In the genomic region with DNA sequence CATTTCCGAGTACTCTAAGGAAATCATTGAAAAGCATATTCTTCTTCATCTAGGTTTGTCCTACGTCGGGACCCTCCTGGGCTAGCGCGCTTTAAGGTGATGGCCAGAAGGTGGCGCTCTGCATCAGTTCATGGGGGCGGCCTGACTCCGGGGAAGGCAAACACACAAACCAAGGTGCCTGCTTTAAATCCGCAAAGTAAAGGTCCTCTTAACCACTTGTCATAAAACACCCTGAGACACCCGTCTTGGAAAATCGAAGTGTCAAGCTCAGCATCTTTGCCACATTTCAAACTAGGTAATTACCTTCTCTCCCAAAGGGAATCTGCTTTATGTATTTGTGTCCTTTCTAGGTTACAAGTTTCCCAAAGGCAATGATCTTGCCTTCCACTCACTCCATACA, we compare ENCODE assay signal across 8 cellular contexts. TPM values are rescaled to one million over a fixed set of nuclear protein-coding genes. Genes with fewer than 3 reads are reported as not detected.
DNase-seq lines count a peak whose midpoint lies in the region; ATAC-seq and TF ChIP-seq lines count a peak whose summit lies in the region.

No MANE protein-coding gene starts in this region.

- H3K4me1 Mint-ChIP-seq in CD4-positive, alpha-beta T cell (ENCODE audit: low read depth), result no peaks in the 10 kb centered on the region

- peaks cover 30% of the 10 kb centered on the region for H3K27me3 ChIP-seq in CD4-positive, alpha-beta T cell (ENCODE audit: control insufficient read depth, insufficient read depth, low read length)

- H3K4me3 Mint-ChIP-seq in CD4-positive, alpha-beta T cell, result no peak overlapping the region

- CTCF ChIA-PET in CD4-positive, alpha-beta T cell (lab: Charles Lee), result interaction anchor here (0.9 to 1.6 kb wide), 5 partner anchors 17 to 634 kb away, joined by 3 to 5 read pairs (median 3); no protein-coding TSS in a partner anchor

- H3K9me3 Mint-ChIP-seq in CD4-positive, alpha-beta T cell, result no peaks in the 10 kb centered on the region
- H3K9me3 Mint-ChIP-seq in activated naive CD4-positive, alpha-beta T cell treated with anti-CD3 and anti-CD28 coated beads, Interleukin-2, amount 50 U/mL, for 72 hours, result no peaks in the 10 kb centered on the region

- DNase-seq in CD4-positive, alpha-beta T cell, result peak; percentile 54 to 79 (median 62)
- DNase-seq in NAMALWA (ENCODE audit: low spot score) (peak; percentile 83), cardiac septum (ENCODE audit: low spot score) (peak; percentile 92), putamen (ENCODE audit: low spot score) (peak; percentile 70)
- peak; percentile 62 to 80 for DNase-seq in activated naive CD4-positive, alpha-beta T cell treated with anti-CD3 and anti-CD28 coated beads, Interleukin-2, amount 50 U/mL, for 72 hours (ENCODE audit: low spot score in 2 of 2)

- H3K36me3 Mint-ChIP-seq in CD4-positive, alpha-beta T cell (ENCODE audit: low read depth), result no peaks in the 10 kb centered on the region
- no peaks in the 10 kb centered on the region for H3K36me3 Mint-ChIP-seq in activated naive CD4-positive, alpha-beta T cell treated with anti-CD3 and anti-CD28 coated beads, Interleukin-2, amount 50 U/mL, for 72 hours

- H3K27me3 Mint-ChIP-seq in CD4-positive, alpha-beta T cell, result peaks cover 56% of the 10 kb centered on the region

- peak; percentile 74 for TF ChIP-seq CTCF in CD4-positive, alpha-beta T cell (IDR thresholded peaks at IDR 0.05)

- no peak overlapping the region for H3K27ac Mint-ChIP-seq in CD4-positive, alpha-beta T cell
- H3K27ac Mint-ChIP-seq in activated naive CD4-positive, alpha-beta T cell treated with anti-CD3 and anti-CD28 coated beads, Interleukin-2, amount 50 U/mL, for 72 hours, result no peak overlapping the region

- POLR2A ChIA-PET in CD4-positive, alpha-beta T cell (lab: Charles Lee), result interaction anchor here (0.7 to 0.9 kb wide), 2 partner anchors 8 to 113 kb away, joined by 3 read pairs; no protein-coding TSS in a partner anchor

- peak; percentile 89 for ATAC-seq in CD4-positive, alpha-beta T cell (ENCODE audit: poor library complexity)
- peak; percentile 87 for ATAC-seq in GM21619 (IDR thresholded peaks at IDR 0.05; ENCODE audit: unreplicated experiment)
- peak; percentile 98 for ATAC-seq in SK-N-SH treated with all-trans-retinoic acid at 6 μM for 48 hours
- ATAC-seq in activated naive CD4-positive, alpha-beta T cell treated with anti-CD3 and anti-CD28 coated beads, Interleukin-2, amount 50 U/mL, for 72 hours, result peak; percentile 80 to 84
- ATAC-seq in HG02840 (IDR thresholded peaks at IDR 0.05; ENCODE audit: low FRiP score, unreplicated experiment), result no peak

- no peak overlapping the region for H3K27ac ChIP-seq in CD4-positive, alpha-beta T cell (ENCODE audit: low read depth, low read length)

- H3K9me3 ChIP-seq in CD4-positive, alpha-beta T cell (ENCODE audit: control insufficient read depth, low read length), result no peaks in the 10 kb centered on the region

- intact Hi-C loops in CD4-positive, alpha-beta T cell (cut with DNase I, micrococcal nuclease), result loop anchor here (1.0 to 5.0 kb wide), 5 partner anchors 113 to 634 kb away; no protein-coding TSS in a partner anchor
- intact Hi-C loops in cardiac septum (cut with DNase I), result loop anchor here (1.0 to 5.0 kb wide), 2 partner anchors 113 to 129 kb away; no protein-coding TSS in a partner anchor

TF ChIP-seq in SK-N-SH treated with all-trans-retinoic acid at 6 μM for 48 hours, 23 proteins besides CTCF, POLR2A, EP300 and RAD21:
- TF ChIP-seq ARNTL (CRISPR knock-in tag; IDR thresholded peaks at IDR 0.05; ENCODE audit: borderline replicate concordance, low read depth), result no peak
- no peak for TF ChIP-seq CSRNP3 (CRISPR knock-in tag; IDR thresholded peaks at IDR 0.05)
- no peak for TF ChIP-seq ZNF565 (CRISPR knock-in tag; conservative IDR thresholded peaks at IDR 0.05; ENCODE audit: low read depth)

RNA-seq across cellular contexts. Expression of gene LMO2, which starts 34.0 kb away (rescaled TPM):
- total RNA-seq in CD4-positive, alpha-beta T cell, result under 1 TPM; 0.61 to 0.80 TPM
- not detected for total RNA-seq in activated naive CD4-positive, alpha-beta T cell treated with anti-CD3 and anti-CD28 coated beads, Interleukin-2, amount 50 U/mL, for 72 hours
- total RNA-seq in cardiac septum, result 10.9 TPM
